In the genomic region with DNA sequence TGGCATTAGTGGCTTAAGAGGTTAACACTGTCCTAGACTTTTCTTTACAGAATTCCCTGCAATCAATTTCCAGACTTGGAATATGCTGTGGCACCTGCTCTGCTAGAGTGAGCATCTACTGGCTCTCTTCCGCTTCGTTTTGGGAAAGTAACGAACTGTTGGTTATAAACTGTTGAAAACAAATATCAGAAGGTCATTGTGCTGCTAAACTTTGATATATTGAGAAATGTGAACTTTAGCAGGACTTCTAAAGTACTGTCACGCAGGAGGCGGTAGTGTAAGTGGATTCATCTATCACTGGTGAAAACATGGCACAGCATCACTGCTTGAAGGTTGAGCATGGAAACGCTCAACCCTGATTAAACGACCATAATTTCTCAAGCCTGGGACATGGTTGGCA, we compare ENCODE assay signal across 6 cellular contexts.
"Had no signal": no experiment of that assay in that cellular context is flagged by ENCODE, and none has a peak within 500 bp of the region (broad histone marks: within the 10 kb centered on the region; RNA-seq: fewer than 3 reads in every experiment).

No MANE protein-coding gene starts in this region.

- ATAC-seq: K562 had no signal

- H3K4me3 ChIP-seq: K562 had no signal

- DNase-seq: IMR-90, KBM-7, KG1 had no signal

- FAIRE-seq: HTR-8/SVneo, K562 had no signal

- H3K27ac ChIP-seq: HL-60 had no signal
